ENCODE assay signal across 9 cellular contexts in the genomic region with DNA sequence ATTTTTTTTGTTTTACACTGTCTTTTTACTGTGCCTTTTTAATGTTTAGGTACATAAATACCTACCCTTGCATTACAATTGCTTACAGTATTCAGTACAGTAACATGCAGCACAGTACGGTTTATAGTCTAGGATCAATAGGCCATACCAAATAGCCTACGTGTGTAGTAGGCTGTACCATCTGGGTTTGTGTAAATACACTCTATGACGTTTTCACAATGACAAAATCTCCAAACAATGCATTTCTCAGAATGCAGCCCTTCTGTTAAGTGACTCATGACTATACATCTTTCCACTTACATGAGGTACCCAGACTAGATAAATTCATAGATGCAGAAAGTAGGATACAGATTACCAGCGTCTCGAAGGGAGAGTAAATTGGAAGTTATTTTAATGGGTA. TPM values are rescaled to one million over a fixed set of nuclear protein-coding genes. Genes with fewer than 3 reads are reported as not detected.
DNase-seq lines count a peak whose midpoint lies in the region; ATAC-seq, FAIRE-seq and TF ChIP-seq lines count a peak whose summit lies in the region.
"Not testable (repeated sequence)": the region's sequence is repeated elsewhere in the genome, so short reads cannot be mapped to it uniquely, and the experiment has no call there.
"Had no signal": no experiment of that assay in that cellular context is flagged by ENCODE, and none has a peak within 500 bp of the region (broad histone marks: within the 10 kb centered on the region; RNA-seq: fewer than 3 reads in every experiment).

No MANE protein-coding gene starts in this region.

- TF ChIP-seq POLR2A in GM12892 (IDR thresholded peaks at IDR 0.05; ENCODE audit: low read depth, low read length); IMR-90 (IDR thresholded peaks at IDR 0.05; ENCODE audit: low read depth, low read length); K562 (conservative IDR thresholded peaks at IDR 0.05); HepG2 (IDR thresholded peaks at IDR 0.05; ENCODE audit: insufficient read depth in 1 of 2, low read depth in 2 of 2, low read length in 2 of 2): not testable (repeated sequence)

- not testable (repeated sequence) for BruUV-seq in IMR-90 (replicated peaks; lab: Mats Ljungman, UMichigan); K562 (replicated peaks; lab: Mats Ljungman, UMichigan); HepG2 (replicated peaks; lab: Mats Ljungman, UMichigan)

- H3K36me3 ChIP-seq in IMR-90 (ENCODE audit: control insufficient read depth, insufficient read depth, low read length); K562 (ENCODE audit: control insufficient read depth, insufficient read depth, low read length); HepG2 (replicated peaks in 1 of 2; ENCODE audit: control insufficient read depth in 1 of 2, insufficient read depth in 2 of 2, low read length in 2 of 2): not testable (repeated sequence)

- TF ChIP-seq CTCF in AG04449 (IDR thresholded peaks at IDR 0.05; ENCODE audit: insufficient read depth, low read length, missing control alignments); IMR-90 (conservative IDR thresholded peaks at IDR 0.05; ENCODE audit: low read depth, low read length); K562 (IDR thresholded peaks at IDR 0.05 in 2 of 3, conservative IDR thresholded peaks at IDR 0.05 in 1 of 3; ENCODE audit: insufficient read depth in 2 of 3, low read depth in 1 of 3, low read length in 3 of 3); fibroblast of mammary gland (conservative IDR thresholded peaks at IDR 0.05; ENCODE audit: control insufficient read depth, insufficient read depth, low read depth, low read length); HepG2 (CRISPR knock-in tag; IDR thresholded peaks at IDR 0.05): not testable (repeated sequence)

- H3K14ac ChIP-seq in IMR-90 (replicated peaks; ENCODE audit: low read depth, low read length), result not testable (repeated sequence)

- H3K79me1 ChIP-seq in IMR-90 (ENCODE audit: low read depth in 1 of 2, low read length in 2 of 2), result not testable (repeated sequence)

- not testable (repeated sequence) for H2BK15ac ChIP-seq in IMR-90 (ENCODE audit: low read depth, low read length)

- ATAC-seq in IMR-90 (ENCODE audit: low read depth); K562; HepG2: not testable (repeated sequence)

- not testable (repeated sequence) for H2BK120ac ChIP-seq in IMR-90 (ENCODE audit: low read depth, low read length)

- no CpG with 5 or more reads among the region's 5 CpGs for WGBS in IMR-90 (ENCODE audit: extremely low coverage in 2 of 2, insufficient read length in 1 of 2), 2 experiments
- WGBS in K562 (ENCODE audit: insufficient coverage, low coverage, missing lambda C conversion rate), result 0% methylated on average over 5 of the region's 5 CpGs
- WGBS in HepG2 (ENCODE audit: low lambda C conversion rate), result 0% methylated on average over 5 of the region's 5 CpGs

- H3K9me3 ChIP-seq in IMR-90 (ENCODE audit: control insufficient read depth, insufficient read depth, low read length); K562 (replicated peaks; ENCODE audit: control insufficient read depth, insufficient read depth, low read depth, low read length); HepG2 (ENCODE audit: low read length): not testable (repeated sequence)

- H4K8ac ChIP-seq in IMR-90 (ENCODE audit: low read depth in 2 of 2, low read length in 2 of 2), result not testable (repeated sequence)

- not testable (repeated sequence) for H3K4me1 ChIP-seq in IMR-90 (ENCODE audit: control insufficient read depth, insufficient read depth, low read length); K562 (replicated peaks in 1 of 2; ENCODE audit: control insufficient read depth in 2 of 2, insufficient read depth in 2 of 2, low read length in 2 of 2); HepG2 (ENCODE audit: insufficient read depth, low read length)

- not testable (repeated sequence) for H2AK5ac ChIP-seq in IMR-90 (ENCODE audit: low read depth, low read length)

- H2BK20ac ChIP-seq in IMR-90 (ENCODE audit: low read depth, low read length), result not testable (repeated sequence)

- not testable (repeated sequence) for H3K79me2 ChIP-seq in K562 (ENCODE audit: control insufficient read depth, insufficient read depth, low read length); HepG2 (ENCODE audit: insufficient read depth, low read length)

- DNase-seq in AG04449 (ENCODE audit: low read depth, low spot score), result peak; percentile 26
- not testable (repeated sequence) for DNase-seq in GM12892 (ENCODE audit: insufficient read length); K562 (ENCODE audit: extremely low read depth in 1 of 4, low spot score in 3 of 4)
- peak; percentile 62 for DNase-seq in IMR-90
- DNase-seq in RKO (ENCODE audit: low spot score), result peak; percentile 11
- DNase-seq in fibroblast of mammary gland (ENCODE audit: low read depth), result peak; percentile 1
- peak; percentile 1 for DNase-seq in HepG2 (ENCODE audit: low spot score)

- not testable (repeated sequence) for H2AK9ac ChIP-seq in IMR-90 (replicated peaks; ENCODE audit: low read depth, low read length, poor library complexity)

- not testable (repeated sequence) for H4K91ac ChIP-seq in IMR-90 (ENCODE audit: insufficient read depth, low read depth, low read length)

- not testable (repeated sequence) for H3K9me1 ChIP-seq in IMR-90 (ENCODE audit: insufficient read depth, low read length); K562 (ENCODE audit: control insufficient read depth, insufficient read depth, low read length)

- H3K27me3 ChIP-seq in IMR-90 (ENCODE audit: control insufficient read depth, insufficient read depth, low read length); K562 (ENCODE audit: control insufficient read depth in 2 of 2, insufficient read depth in 2 of 2, low read length in 2 of 2); HepG2 (ENCODE audit: control insufficient read depth in 1 of 2, insufficient read depth in 2 of 2, low read length in 2 of 2): not testable (repeated sequence)

- in situ Hi-C loops in IMR-90 (cut with MboI; ENCODE audit: low sequenced_read_pairs); K562 (cut with MboI); HepG2 (cut with HindIII; ENCODE audit: extremely low pct_ligation_motif_present, low pct_unique_long_range_greater_than_20kb): not testable (repeated sequence)

- CTCF ChIA-PET in AG04449 (lab: Yijun Ruan, JAX); IMR-90 (lab: Yijun Ruan, JAX); K562 (lab: Yijun Ruan, JAX; ENCODE audit: low intra/inter-chr PET ratio); HepG2 (lab: Yijun Ruan, JAX; ENCODE audit: low intra/inter-chr PET ratio, low total read pairs): not testable (repeated sequence)

- not testable (repeated sequence) for H3K4me3 ChIP-seq in AG04449 (ENCODE audit: low read depth, low read length); IMR-90 (ENCODE audit: insufficient read depth, low read depth, low read length); K562; fibroblast of mammary gland (ENCODE audit: control insufficient read depth, low read depth, low read length); HepG2 (replicated peaks in 1 of 3; ENCODE audit: insufficient read depth in 1 of 3, low read depth in 2 of 3, low read length in 3 of 3)

- H3K9ac ChIP-seq in IMR-90 (ENCODE audit: low read depth, low read length); K562 (ENCODE audit: insufficient read depth in 1 of 2, low read depth in 2 of 2, low read length in 2 of 2); HepG2 (ENCODE audit: insufficient read depth, low read depth, low read length): not testable (repeated sequence)

- not testable (repeated sequence) for TF ChIP-seq EP300 in K562 (IDR thresholded peaks at IDR 0.05; ENCODE audit: low read length); HepG2 (IDR thresholded peaks at IDR 0.05; ENCODE audit: low read depth in 2 of 2, low read length in 2 of 2); HepG2 (CRISPR knock-in tag; IDR thresholded peaks at IDR 0.05; ENCODE audit: borderline replicate concordance)

- H3K4ac ChIP-seq in IMR-90 (ENCODE audit: low read depth, low read length), result not testable (repeated sequence)

- TF ChIP-seq RAD21 in IMR-90 (IDR thresholded peaks at IDR 0.05; ENCODE audit: low read length); K562 (CRISPR knock-in tag; conservative IDR thresholded peaks at IDR 0.05 in 1 of 2, IDR thresholded peaks at IDR 0.05 in 1 of 2); HepG2 (CRISPR knock-in tag; IDR thresholded peaks at IDR 0.05): not testable (repeated sequence)

- H3K23ac ChIP-seq in IMR-90 (ENCODE audit: low read depth, low read length), result not testable (repeated sequence)

- H3K4me2 ChIP-seq in IMR-90 (ENCODE audit: low read depth, low read length); K562 (ENCODE audit: insufficient read depth, low read length); HepG2 (ENCODE audit: low read depth, low read length): not testable (repeated sequence)

- H4K5ac ChIP-seq in IMR-90 (ENCODE audit: low read depth, low read length), result not testable (repeated sequence)

- not testable (repeated sequence) for H3K18ac ChIP-seq in IMR-90 (ENCODE audit: low read depth, low read length)

- POLR2A ChIA-PET in AG04449 (lab: Yijun Ruan, JAX); IMR-90 (lab: Charles Lee; ENCODE audit: unreplicated experiment); K562 (lab: Yijun Ruan, JAX); HepG2 (lab: Yijun Ruan, JAX): not testable (repeated sequence)

- dilution Hi-C loops in IMR-90 (cut with HindIII; ENCODE audit: low sequenced_read_pairs, unreplicated experiment), result not testable (repeated sequence)

- peak; percentile 73 for FAIRE-seq in GM12892 (lab: Jason Lieb, UNC)
- peak; percentile 32 for FAIRE-seq in K562 (lab: Jason Lieb, UNC)
- FAIRE-seq in HepG2 (lab: Jason Lieb, UNC), result not testable (repeated sequence)

- H2AFZ ChIP-seq in IMR-90 (replicated peaks; ENCODE audit: low read length, poor library complexity); K562 (ENCODE audit: low read depth, low read length); HepG2 (ENCODE audit: low read length): not testable (repeated sequence)

- intact Hi-C loops in IMR-90 (cut with micrococcal nuclease); K562 (cut with micrococcal nuclease); HepG2 (cut with micrococcal nuclease; ENCODE audit: unreplicated experiment): not testable (repeated sequence)

- not testable (repeated sequence) for H4K20me1 ChIP-seq in IMR-90 (ENCODE audit: insufficient read depth, low read length); K562 (replicated peaks; ENCODE audit: control insufficient read depth, insufficient read depth, low read length); HepG2 (ENCODE audit: insufficient read depth, low read length)

- H3K27ac ChIP-seq in IMR-90 (ENCODE audit: insufficient read depth, low read length); K562 (ENCODE audit: extremely low read depth, low read depth, low read length); HepG2 (ENCODE audit: extremely low read length, insufficient read depth, low read length): not testable (repeated sequence)

- H3K56ac ChIP-seq in IMR-90 (ENCODE audit: extremely low read depth, insufficient read depth, low read length), result not testable (repeated sequence)

- H2BK5ac ChIP-seq in IMR-90 (ENCODE audit: low read depth, low read length, poor library complexity, severe bottlenecking), result not testable (repeated sequence)

RNA-seq across cellular contexts. Expression of a gene that starts 26.5 kb away (rescaled TPM):
- polyA plus RNA-seq in GM12892 (2012; ENCODE audit: missing spikeins), result not detected
- total RNA-seq in IMR-90 (2012; rRNA removed) (0.28 and 0.36 TPM in 2 replicates), K562 (2014; rRNA removed) (not detected in 2 replicates), K562 (2014; rRNA removed; fragmentation: Illumina TruSeq; extraction: Trizol) (not detected in 2 replicates), K562 (2015; rRNA removed; fragmentation: Illumina TruSeq; extraction: Trizol) (not detected in 2 replicates), K562 (2021) (not detected in 2 replicates), HepG2 (2016; rRNA removed; fragmentation: Illumina TruSeq; extraction: Trizol) (not detected in 2 replicates)
- polyA plus RNA-seq in IMR-90 (2012; rRNA removed) (0.11 and 0.15 TPM in 2 replicates), K562 (2011; rRNA removed) (not detected in 2 replicates), K562 (2014; fragmentation: Illumina TruSeq; extraction: Trizol) (not detected in 2 replicates), K562 (2014; fragmentation: Nextera tagmentation; extraction: Ambion mirVana) (not detected), K562 (2014; rRNA removed) (not detected in 2 replicates), HepG2 (2011; rRNA removed) (not detected in 2 replicates)
- polyA plus RNA-seq in IMR-90 (2012; cell fraction: cytosol; rRNA removed), result 0.10 TPM in 2 replicates
- 0.15 and 0.19 TPM in 2 replicates for polyA plus RNA-seq in IMR-90 (2012; cell fraction: nucleus; rRNA removed; ENCODE audit: low replicate concordance)
- not detected in 2 replicates for total RNA-seq in K562 (2011; cell fraction: chromatin; rRNA removed; ENCODE audit: low replicate concordance)
- total RNA-seq in K562 (2011; cell fraction: nucleolus; rRNA removed), result not detected in 2 replicates
- not detected in 2 replicates for total RNA-seq in K562 (2011; cell fraction: nucleoplasm; rRNA removed)
- not detected in 2 replicates for polyA plus RNA-seq in K562 (2011; cell fraction: cytosol; rRNA removed)
- not detected in 2 replicates for polyA plus RNA-seq in K562 (2011; cell fraction: nucleus; rRNA removed)
- polyA plus RNA-seq in K562 (2012), result 0.04 and 0.06 TPM in 2 replicates
- polyA minus RNA-seq in K562 (2011; rRNA and poly(A)+ RNA removed), result not detected in 2 replicates
- polyA minus RNA-seq in K562 (2011; cell fraction: cytosol; rRNA and poly(A)+ RNA removed), result not detected in 2 replicates
- polyA minus RNA-seq in K562 (2011; cell fraction: nucleus; rRNA and poly(A)+ RNA removed), result 0.13 TPM in 1 of 2 replicates, not detected in the other
- not detected in 2 replicates for total RNA-seq in HepG2 (2016; cell fraction: cytosol; rRNA removed; fragmentation: Illumina TruSeq; extraction: Trizol; ENCODE audit: low read depth)
- total RNA-seq in HepG2 (2016; cell fraction: insoluble cytoplasmic fraction; rRNA removed; fragmentation: Illumina TruSeq; extraction: Trizol), result not detected in 2 replicates
- total RNA-seq in HepG2 (2016; cell fraction: membrane; rRNA removed; fragmentation: Illumina TruSeq; extraction: Trizol), result not detected in 2 replicates
- total RNA-seq in HepG2 (2016; cell fraction: nucleus; rRNA removed; fragmentation: Illumina TruSeq; extraction: Trizol), result not detected in 2 replicates
- polyA plus RNA-seq in HepG2 (2011; cell fraction: cytosol; rRNA removed), result not detected in 2 replicates
- not detected in 2 replicates for polyA plus RNA-seq in HepG2 (2011; cell fraction: nucleus; rRNA removed)
- not detected in 2 replicates for polyA plus RNA-seq in HepG2 (2012)
- not detected in 2 replicates for polyA plus RNA-seq in HepG2 (2016; cell fraction: cytosol; fragmentation: Illumina TruSeq; extraction: Trizol; ENCODE audit: low read depth)
- not detected in 2 replicates for polyA plus RNA-seq in HepG2 (2016; cell fraction: insoluble cytoplasmic fraction; fragmentation: Illumina TruSeq; extraction: Trizol; ENCODE audit: low read depth)
- polyA plus RNA-seq in HepG2 (2016; cell fraction: membrane; fragmentation: Illumina TruSeq; extraction: Trizol; ENCODE audit: low read depth), result not detected in 2 replicates
- polyA plus RNA-seq in HepG2 (2016; cell fraction: nucleus; fragmentation: Illumina TruSeq; extraction: Trizol; ENCODE audit: insufficient read depth, low read depth), result not detected in 2 replicates
- 48.1 TPM in 1 of 2 replicates, not detected in the other for polyA minus RNA-seq in HepG2 (2011; rRNA and poly(A)+ RNA removed; ENCODE audit: low replicate concordance)
- polyA minus RNA-seq in HepG2 (2011; cell fraction: cytosol; rRNA and poly(A)+ RNA removed), result not detected in 2 replicates
- 0.26 TPM in 1 of 2 replicates, not detected in the other for polyA minus RNA-seq in HepG2 (2011; cell fraction: nucleus; rRNA and poly(A)+ RNA removed)
- total RNA-seq: CD8-positive, alpha-beta memory T cell; GM12878 had no signal
- polyA plus RNA-seq: CD8-positive, alpha-beta memory T cell; GM12878 had no signal
